In genomic region chr4:98260579-98261290, GRCh38 we compare ENCODE assay signal across 8 cellular contexts.
DNase-seq lines count a peak whose midpoint lies in the region; ATAC-seq lines count a peak whose summit lies in the region.

No MANE protein-coding gene starts in this region.

- ATAC-seq in GM19023 (IDR thresholded peaks at IDR 0.05; ENCODE audit: unreplicated experiment), result peak; percentile 84
- ATAC-seq in HG03175 (IDR thresholded peaks at IDR 0.05; ENCODE audit: unreplicated experiment), result peak; percentile 87
- ATAC-seq in activated CD4-positive, CD25-positive, alpha-beta regulatory T cell treated with anti-CD3 and anti-CD28 coated beads, Interleukin-2, amount 50 U/mL, for 24 hours, result peak; percentile 85 to 88

- peak; percentile 80 to 83 for DNase-seq in AML-193 (lab: John Stamatoyannopoulos, UW)
- peak; percentile 90 for DNase-seq in NCI-H226
- DNase-seq in cerebellar nuclear complex (lab: John Stamatoyannopoulos, UW), result peak; percentile 30 to 68
- DNase-seq in kidney glomerular epithelial cell (lab: John Stamatoyannopoulos, UW), result peak; percentile 96
- DNase-seq in stimulated activated CD4-positive, alpha-beta T cell treated with anti-CD3 and anti-CD28 coated beads, Interleukin-15, amount 100 ng/mL, for 24 hours, result peak; percentile 98

Comparison
In these comparisons a context has a peak if more than half of its experiments do, and no peak if none do; other contexts are left out.
1. Peak in every context shown above with its lines: DNase-seq and ATAC-seq.